In genomic region chr19:50725218-50725931, GRCh38 we compare ENCODE assay signal across 1 cellular context.
A peak's percentile ranks its signal among the peaks of the same experiment; 100 is the strongest.
TF ChIP-seq lines count a peak whose summit lies in the region.

No MANE protein-coding gene starts in this region.

TF ChIP-seq in K562, 482 proteins besides CTCF, POLR2A, EP300 and RAD21 (continued from another document and continues in another):
- peak; percentile 9 for TF ChIP-seq SUPT5H (IDR thresholded peaks at IDR 0.05)
- no peak for TF ChIP-seq FOSL1 (tag; conservative IDR thresholded peaks at IDR 0.05)
- no peak for TF ChIP-seq SETDB1 (IDR thresholded peaks at IDR 0.05; ENCODE audit: low read length)
- TF ChIP-seq POLR2H (tag; IDR thresholded peaks at IDR 0.05; ENCODE audit: low read depth): no peak; the same call in 1 of the 2 replicates
- no peak for TF ChIP-seq MEIS2 (IDR thresholded peaks at IDR 0.05; ENCODE audit: partially characterized antibody)
- no peak; the same call in 1 of the 2 replicates for TF ChIP-seq MAX (CRISPR knock-in tag; IDR thresholded peaks at IDR 0.05)
- no peak for TF ChIP-seq KLF1 (tag; IDR thresholded peaks at IDR 0.05)
- no peak for TF ChIP-seq RFX7 (CRISPR knock-in tag; IDR thresholded peaks at IDR 0.05)
- TF ChIP-seq TCF3 (CRISPR knock-in tag; IDR thresholded peaks at IDR 0.05): no peak
- TF ChIP-seq C11orf30 (IDR thresholded peaks at IDR 0.05; ENCODE audit: low read depth): peak; percentile 62
- TF ChIP-seq ZNF398 (CRISPR knock-in tag; IDR thresholded peaks at IDR 0.05): no peak
- TF ChIP-seq RBBP5 (IDR thresholded peaks at IDR 0.05; ENCODE audit: borderline replicate concordance, insufficient read depth, low read length, poor library complexity, severe bottlenecking): peak; percentile 31
- no peak; the same call in none of the 2 replicates for TF ChIP-seq TFAP4 (CRISPR knock-in tag; IDR thresholded peaks at IDR 0.05; ENCODE audit: borderline replicate concordance)
- TF ChIP-seq PHTF2 (CRISPR knock-in tag; IDR thresholded peaks at IDR 0.05): 0 out of 2 replicates have a peak, but pooled peaks have one; percentile 53
- no peak for TF ChIP-seq ZNF316 (IDR thresholded peaks at IDR 0.05)
- TF ChIP-seq ADNP (tag; IDR thresholded peaks at IDR 0.05): no peak
- TF ChIP-seq SP1 (CRISPR knock-in tag; IDR thresholded peaks at IDR 0.05): no peak
- no peak for TF ChIP-seq KLF6 (CRISPR knock-in tag; IDR thresholded peaks at IDR 0.05; ENCODE audit: borderline replicate concordance)
- no peak for TF ChIP-seq NR1H2 (CRISPR knock-in tag; IDR thresholded peaks at IDR 0.05)
- no peak for TF ChIP-seq THRAP3 (IDR thresholded peaks at IDR 0.05; ENCODE audit: borderline replicate concordance)
- no peak for TF ChIP-seq ZBED1 (IDR thresholded peaks at IDR 0.05)
- TF ChIP-seq, protein P1, sequence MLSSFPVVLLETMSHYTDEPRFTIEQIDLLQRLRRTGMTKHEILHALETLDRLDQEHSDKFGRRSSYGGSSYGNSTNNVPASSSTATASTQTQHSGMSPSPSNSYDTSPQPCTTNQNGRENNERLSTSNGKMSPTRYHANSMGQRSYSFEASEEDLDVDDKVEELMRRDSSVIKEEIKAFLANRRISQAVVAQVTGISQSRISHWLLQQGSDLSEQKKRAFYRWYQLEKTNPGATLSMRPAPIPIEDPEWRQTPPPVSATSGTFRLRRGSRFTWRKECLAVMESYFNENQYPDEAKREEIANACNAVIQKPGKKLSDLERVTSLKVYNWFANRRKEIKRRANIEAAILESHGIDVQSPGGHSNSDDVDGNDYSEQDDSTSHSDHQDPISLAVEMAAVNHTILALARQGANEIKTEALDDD (IDR thresholded peaks at IDR 0.05): no peak
- TF ChIP-seq ZNF431 (CRISPR knock-in tag; IDR thresholded peaks at IDR 0.05): 0 out of 2 replicates have a peak, but pooled peaks have one; percentile 19
- no peak for TF ChIP-seq FOXP1 (CRISPR knock-in tag; IDR thresholded peaks at IDR 0.05)
- no peak for TF ChIP-seq SMARCA5 (IDR thresholded peaks at IDR 0.05)
- TF ChIP-seq PPARD (CRISPR knock-in tag; IDR thresholded peaks at IDR 0.05): no peak
- no peak for TF ChIP-seq HSF4 (CRISPR knock-in tag; IDR thresholded peaks at IDR 0.05; ENCODE audit: borderline replicate concordance)
- TF ChIP-seq FOXK2 (conservative IDR thresholded peaks at IDR 0.05 in 1 of 2, IDR thresholded peaks at IDR 0.05 in 1 of 2; ENCODE audit: low read depth in 2 of 2): no peak; a peak in 1 of 4 replicates
- TF ChIP-seq, protein P2, sequence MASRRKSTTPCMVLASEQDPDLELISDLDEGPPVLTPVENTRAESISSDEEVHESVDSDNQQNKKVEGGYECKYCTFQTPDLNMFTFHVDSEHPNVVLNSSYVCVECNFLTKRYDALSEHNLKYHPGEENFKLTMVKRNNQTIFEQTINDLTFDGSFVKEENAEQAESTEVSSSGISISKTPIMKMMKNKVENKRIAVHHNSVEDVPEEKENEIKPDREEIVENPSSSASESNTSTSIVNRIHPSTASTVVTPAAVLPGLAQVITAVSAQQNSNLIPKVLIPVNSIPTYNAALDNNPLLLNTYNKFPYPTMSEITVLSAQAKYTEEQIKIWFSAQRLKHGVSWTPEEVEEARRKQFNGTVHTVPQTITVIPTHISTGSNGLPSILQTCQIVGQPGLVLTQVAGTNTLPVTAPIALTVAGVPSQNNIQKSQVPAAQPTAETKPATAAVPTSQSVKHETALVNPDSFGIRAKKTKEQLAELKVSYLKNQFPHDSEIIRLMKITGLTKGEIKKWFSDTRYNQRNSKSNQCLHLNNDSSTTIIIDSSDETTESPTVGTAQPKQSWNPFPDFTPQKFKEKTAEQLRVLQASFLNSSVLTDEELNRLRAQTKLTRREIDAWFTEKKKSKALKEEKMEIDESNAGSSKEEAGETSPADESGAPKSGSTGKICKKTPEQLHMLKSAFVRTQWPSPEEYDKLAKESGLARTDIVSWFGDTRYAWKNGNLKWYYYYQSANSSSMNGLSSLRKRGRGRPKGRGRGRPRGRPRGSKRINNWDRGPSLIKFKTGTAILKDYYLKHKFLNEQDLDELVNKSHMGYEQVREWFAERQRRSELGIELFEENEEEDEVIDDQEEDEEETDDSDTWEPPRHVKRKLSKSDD (conservative IDR thresholded peaks at IDR 0.05; ENCODE audit: low read length): no peak
- TF ChIP-seq, protein P3, sequence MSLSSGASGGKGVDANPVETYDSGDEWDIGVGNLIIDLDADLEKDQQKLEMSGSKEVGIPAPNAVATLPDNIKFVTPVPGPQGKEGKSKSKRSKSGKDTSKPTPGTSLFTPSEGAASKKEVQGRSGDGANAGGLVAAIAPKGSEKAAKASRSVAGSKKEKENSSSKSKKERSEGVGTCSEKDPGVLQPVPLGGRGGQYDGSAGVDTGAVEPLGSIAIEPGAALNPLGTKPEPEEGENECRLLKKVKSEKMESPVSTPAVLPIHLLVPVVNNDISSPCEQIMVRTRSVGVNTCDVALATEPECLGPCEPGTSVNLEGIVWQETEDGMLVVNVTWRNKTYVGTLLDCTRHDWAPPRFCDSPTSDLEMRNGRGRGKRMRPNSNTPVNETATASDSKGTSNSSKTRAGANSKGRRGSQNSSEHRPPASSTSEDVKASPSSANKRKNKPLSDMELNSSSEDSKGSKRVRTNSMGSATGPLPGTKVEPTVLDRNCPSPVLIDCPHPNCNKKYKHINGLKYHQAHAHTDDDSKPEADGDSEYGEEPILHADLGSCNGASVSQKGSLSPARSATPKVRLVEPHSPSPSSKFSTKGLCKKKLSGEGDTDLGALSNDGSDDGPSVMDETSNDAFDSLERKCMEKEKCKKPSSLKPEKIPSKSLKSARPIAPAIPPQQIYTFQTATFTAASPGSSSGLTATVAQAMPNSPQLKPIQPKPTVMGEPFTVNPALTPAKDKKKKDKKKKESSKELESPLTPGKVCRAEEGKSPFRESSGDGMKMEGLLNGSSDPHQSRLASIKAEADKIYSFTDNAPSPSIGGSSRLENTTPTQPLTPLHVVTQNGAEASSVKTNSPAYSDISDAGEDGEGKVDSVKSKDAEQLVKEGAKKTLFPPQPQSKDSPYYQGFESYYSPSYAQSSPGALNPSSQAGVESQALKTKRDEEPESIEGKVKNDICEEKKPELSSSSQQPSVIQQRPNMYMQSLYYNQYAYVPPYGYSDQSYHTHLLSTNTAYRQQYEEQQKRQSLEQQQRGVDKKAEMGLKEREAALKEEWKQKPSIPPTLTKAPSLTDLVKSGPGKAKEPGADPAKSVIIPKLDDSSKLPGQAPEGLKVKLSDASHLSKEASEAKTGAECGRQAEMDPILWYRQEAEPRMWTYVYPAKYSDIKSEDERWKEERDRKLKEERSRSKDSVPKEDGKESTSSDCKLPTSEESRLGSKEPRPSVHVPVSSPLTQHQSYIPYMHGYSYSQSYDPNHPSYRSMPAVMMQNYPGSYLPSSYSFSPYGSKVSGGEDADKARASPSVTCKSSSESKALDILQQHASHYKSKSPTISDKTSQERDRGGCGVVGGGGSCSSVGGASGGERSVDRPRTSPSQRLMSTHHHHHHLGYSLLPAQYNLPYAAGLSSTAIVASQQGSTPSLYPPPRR (CRISPR knock-in tag; IDR thresholded peaks at IDR 0.05; ENCODE audit: borderline replicate concordance): no peak
- no peak for TF ChIP-seq OTX1 (CRISPR knock-in tag; IDR thresholded peaks at IDR 0.05)
- no peak for TF ChIP-seq PRDM10 (IDR thresholded peaks at IDR 0.05; ENCODE audit: partially characterized antibody)
- peak; percentile 25 for TF ChIP-seq POLR2B (IDR thresholded peaks at IDR 0.05; ENCODE audit: low read depth, partially characterized antibody)
- 0 out of 2 replicates have a peak, but pooled peaks have one; percentile 2 for TF ChIP-seq JUND (IDR thresholded peaks at IDR 0.05; ENCODE audit: borderline replicate concordance, low read depth, low read length)
- no peak for TF ChIP-seq JUND (tag; IDR thresholded peaks at IDR 0.05; ENCODE audit: borderline replicate concordance, low read depth, low read length)
- no peak for TF ChIP-seq HOXB6 (CRISPR knock-in tag; IDR thresholded peaks at IDR 0.05; ENCODE audit: borderline replicate concordance)
- TF ChIP-seq MECOM (CRISPR knock-in tag; IDR thresholded peaks at IDR 0.05): no peak
- TF ChIP-seq STAT5B (CRISPR knock-in tag; IDR thresholded peaks at IDR 0.05): no peak
- no peak for TF ChIP-seq TAF9B (IDR thresholded peaks at IDR 0.05; ENCODE audit: partially characterized antibody)
- no peak for TF ChIP-seq CBX2 (IDR thresholded peaks at IDR 0.05; ENCODE audit: insufficient read depth, low read length, poor library complexity, severe bottlenecking)
- no peak; the same call in 1 of the 2 replicates for TF ChIP-seq RERE (CRISPR knock-in tag; IDR thresholded peaks at IDR 0.05; ENCODE audit: borderline replicate concordance)
- TF ChIP-seq U2AF2 (optimal IDR thresholded peaks at IDR 0.05; ENCODE audit: low read depth, low read length): no peak
